Comparison of ENCODE assay signal across 8 cellular contexts in genomic region chr9:893843-894420, GRCh38. TPM values are rescaled to one million over a fixed set of nuclear protein-coding genes. Genes with fewer than 3 reads are reported as not detected.
DNase-seq lines count a peak whose midpoint lies in the region; ATAC-seq, FAIRE-seq and TF ChIP-seq lines count a peak whose summit lies in the region.

No MANE protein-coding gene starts in this region.

- TF ChIP-seq RAD21 in K562 (CRISPR knock-in tag; conservative IDR thresholded peaks at IDR 0.05 in 1 of 2, IDR thresholded peaks at IDR 0.05 in 1 of 2): peak; percentile 64 to 67

- no peaks in the 10 kb centered on the region for H3K9me1 ChIP-seq in K562 (ENCODE audit: control insufficient read depth, insufficient read depth, low read length)

- no peaks in the 10 kb centered on the region for H3K4me1 ChIP-seq in K562 (replicated peaks in 1 of 2; ENCODE audit: control insufficient read depth in 2 of 2, insufficient read depth in 2 of 2, low read length in 2 of 2)

- intact Hi-C loops in K562 (cut with micrococcal nuclease): no loop called here

- TF ChIP-seq EP300 in K562 (IDR thresholded peaks at IDR 0.05; ENCODE audit: low read length): no peak

- no peak overlapping the region for H3K9ac ChIP-seq in K562 (ENCODE audit: insufficient read depth in 1 of 2, low read depth in 2 of 2, low read length in 2 of 2)

- WGBS in K562 (ENCODE audit: insufficient coverage, low coverage, missing lambda C conversion rate): 2% methylated on average over 7 of the region's 9 CpGs

- no peak overlapping the region for H3K27ac ChIP-seq in K562 (ENCODE audit: extremely low read depth, low read depth, low read length)

- H3K36me3 ChIP-seq in K562 (ENCODE audit: control insufficient read depth, insufficient read depth, low read length): no peaks in the 10 kb centered on the region

- H3K27me3 ChIP-seq in K562 (ENCODE audit: control insufficient read depth in 2 of 2, insufficient read depth in 2 of 2, low read length in 2 of 2): no peaks in the 10 kb centered on the region; a peak in 1 of 5 replicates

- CTCF ChIA-PET in K562 (lab: Yijun Ruan, JAX; ENCODE audit: low intra/inter-chr PET ratio): interaction anchor here (0.7 kb wide), 1 partner anchor 112 kb away, joined by 3 read pairs; no protein-coding TSS in a partner anchor

- FAIRE-seq in A204.1 (lab: Jason Lieb, UNC): peak; percentile 14
- FAIRE-seq in K562 (lab: Jason Lieb, UNC): peak; percentile 75

- no peaks in the 10 kb centered on the region for H3K9me3 ChIP-seq in K562 (replicated peaks; ENCODE audit: control insufficient read depth, insufficient read depth, low read depth, low read length)

- peak; percentile 62 to 72 (median 68) for TF ChIP-seq CTCF in K562 (IDR thresholded peaks at IDR 0.05 in 2 of 3, conservative IDR thresholded peaks at IDR 0.05 in 1 of 3; ENCODE audit: insufficient read depth in 2 of 3, low read depth in 1 of 3, low read length in 3 of 3)

- BruUV-seq in K562 (replicated peaks; lab: Mats Ljungman, UMichigan): no TSS peak

- no peak overlapping the region for H3K4me2 ChIP-seq in K562 (ENCODE audit: insufficient read depth, low read length)

- H3K79me2 ChIP-seq in K562 (ENCODE audit: control insufficient read depth, insufficient read depth, low read length): no peaks in the 10 kb centered on the region

- ATAC-seq in GM18499 (IDR thresholded peaks at IDR 0.05; ENCODE audit: insufficient read depth, unreplicated experiment): peak; percentile 95
- ATAC-seq in HG02852 (IDR thresholded peaks at IDR 0.05; ENCODE audit: unreplicated experiment): peak; percentile 99
- peak; percentile 87 for ATAC-seq in K562

- POLR2A ChIA-PET in K562 (lab: Yijun Ruan, JAX): no interaction called here

- TF ChIP-seq POLR2A in K562 (conservative IDR thresholded peaks at IDR 0.05): no peak

- no peaks in the 10 kb centered on the region for H4K20me1 ChIP-seq in K562 (replicated peaks; ENCODE audit: control insufficient read depth, insufficient read depth, low read length)

- in situ Hi-C loops in K562 (cut with MboI): no loop called here

- no peak overlapping the region for H3K4me3 ChIP-seq in K562

- DNase-seq in NCI-H146 treated with DMSO at 0.1 percent for 48 hours (lab: John Stamatoyannopoulos, UW; ENCODE audit: unreplicated experiment) (peak; percentile 37), T-helper 9 cell (peak; percentile 7), K562 (ENCODE audit: extremely low read depth in 1 of 4, low spot score in 3 of 4) (peak; percentile 42 to 49 (median 46)), islet precursor cell (peak; percentile 64)
- peak; percentile 31 to 49 for DNase-seq in stimulated activated CD4-positive, alpha-beta T cell treated with anti-CD3 and anti-CD28 coated beads, Interleukin-2, amount 100 ng/mL, for 48 hours

- H2AFZ ChIP-seq in K562 (ENCODE audit: low read depth, low read length): no peak overlapping the region

TF ChIP-seq in K562, 482 proteins besides CTCF, POLR2A, EP300 and RAD21:
- TF ChIP-seq NFE2L1 (tag; IDR thresholded peaks at IDR 0.05; ENCODE audit: borderline replicate concordance, low read depth) (no peak), SMC3 (conservative IDR thresholded peaks at IDR 0.05; ENCODE audit: insufficient read depth, low read depth, low read length) (peak; percentile 69)

RNA-seq across cellular contexts. Expression of gene DMRT1, which starts 52.4 kb away (rescaled TPM):
- total RNA-seq in K562 (2011; cell fraction: chromatin; rRNA removed; ENCODE audit: low replicate concordance): not detected in 2 replicates
- total RNA-seq in K562 (2011; cell fraction: nucleolus; rRNA removed): not detected in 2 replicates
- not detected in 2 replicates for total RNA-seq in K562 (2011; cell fraction: nucleoplasm; rRNA removed)
- total RNA-seq in K562 (2014; rRNA removed) (not detected in 2 replicates), K562 (2014; rRNA removed; fragmentation: Illumina TruSeq; extraction: Trizol) (not detected in 2 replicates), K562 (2015; rRNA removed; fragmentation: Illumina TruSeq; extraction: Trizol) (not detected in 2 replicates), K562 (2021) (not detected in 2 replicates)
- polyA plus RNA-seq in K562 (2011; rRNA removed) (not detected in 2 replicates), K562 (2014; fragmentation: Illumina TruSeq; extraction: Trizol) (not detected in 2 replicates), K562 (2014; fragmentation: Nextera tagmentation; extraction: Ambion mirVana) (not detected), K562 (2014; rRNA removed) (not detected in 2 replicates)
- polyA plus RNA-seq in K562 (2011; cell fraction: cytosol; rRNA removed): not detected in 2 replicates
- not detected in 2 replicates for polyA plus RNA-seq in K562 (2011; cell fraction: nucleus; rRNA removed)
- not detected in 2 replicates for polyA plus RNA-seq in K562 (2012)
- not detected in 2 replicates for polyA minus RNA-seq in K562 (2011; rRNA and poly(A)+ RNA removed)
- not detected in 2 replicates for polyA minus RNA-seq in K562 (2011; cell fraction: cytosol; rRNA and poly(A)+ RNA removed)
- polyA minus RNA-seq in K562 (2011; cell fraction: nucleus; rRNA and poly(A)+ RNA removed): not detected in 2 replicates

Comparison
In these comparisons a context has a peak if more than half of its experiments do, and no peak if none do; other contexts are left out.
1. DNase-seq: peak in every context shown above with its lines; median percentile 64 in islet precursor cell; 46 in K562; 40 in stimulated activated CD4-positive, alpha-beta T cell treated with anti-CD3 and anti-CD28 coated beads, Interleukin-2, amount 100 ng/mL, for 48 hours; 37 in NCI-H146 treated with DMSO at 0.1 percent for 48 hours; 7 in T-helper 9 cell.